Comparison of ENCODE assay signal across 30 cellular contexts in genomic region chrX:39157796-39158195, GRCh38.
DNase-seq lines count a peak whose midpoint lies in the region; ATAC-seq, FAIRE-seq and TF ChIP-seq lines count a peak whose summit lies in the region.
"Had no signal": no experiment of that assay in that cellular context is flagged by ENCODE, and none has a peak within 500 bp of the region (broad histone marks: within the 10 kb centered on the region; RNA-seq: fewer than 3 reads in every experiment).

No MANE protein-coding gene starts in this region.

- H4K20me1 ChIP-seq in HepG2 (ENCODE audit: insufficient read depth, low read length): no peaks in the 10 kb centered on the region

- no peak for TF ChIP-seq EP300 in HepG2 (IDR thresholded peaks at IDR 0.05; ENCODE audit: low read depth in 2 of 2, low read length in 2 of 2)
- no peak for TF ChIP-seq EP300 in HepG2 (CRISPR knock-in tag; IDR thresholded peaks at IDR 0.05; ENCODE audit: borderline replicate concordance)

- H3K4me1 Mint-ChIP-seq in HFFc6 (ENCODE audit: low read depth) (peaks cover 26% of the 10 kb centered on the region), brain (peaks cover 50% of the 10 kb centered on the region)
- H3K4me1 Mint-ChIP-seq: activated naive CD8-positive, alpha-beta T cell treated with anti-CD3 and anti-CD28 coated beads, Interleukin-2, amount 10 ng/mL, durations not matched to agents 7 days and 5 days; immature natural killer cell had no signal

- H3K4me2 ChIP-seq in mesendoderm (ENCODE audit: low read length) (no peak overlapping the region), HepG2 (ENCODE audit: low read depth, low read length) (no peak overlapping the region)

- H2BK5ac ChIP-seq in mesendoderm (ENCODE audit: low read length): no peak overlapping the region

- no peak overlapping the region for H3K4me3 ChIP-seq in mesendoderm (ENCODE audit: low read length)
- no peak overlapping the region for H3K4me3 ChIP-seq in HepG2 (replicated peaks in 1 of 3; ENCODE audit: insufficient read depth in 1 of 3, low read depth in 2 of 3, low read length in 3 of 3)
- H3K4me3 ChIP-seq: left ventricle myocardium inferior had no signal

- CTCF ChIA-PET in HepG2 (lab: Yijun Ruan, JAX; ENCODE audit: low intra/inter-chr PET ratio, low total read pairs): no interaction called here

- no peak for TF ChIP-seq RAD21 in HepG2 (CRISPR knock-in tag; IDR thresholded peaks at IDR 0.05)

- FAIRE-seq in HepG2 (lab: Jason Lieb, UNC): no peak
- FAIRE-seq: GM12892 had no signal

- H3K4me3 Mint-ChIP-seq in HFFc6 (no peak overlapping the region), brain (no peak overlapping the region)
- H3K4me3 Mint-ChIP-seq: activated CD4-positive, alpha-beta memory T cell treated with anti-CD3 and anti-CD28 coated beads for 36 hours; activated naive CD8-positive, alpha-beta T cell treated with anti-CD3 and anti-CD28 coated beads, Interleukin-2, amount 10 ng/mL, durations not matched to agents 7 days and 5 days; immature natural killer cell; mesothelial cell of epicardium; natural killer cell; stimulated activated memory B cell treated with anti-CD40 and anti-IgM and Interleukin-4, amounts not matched to agents 10 μg/mL and 1 μg/mL and 100 μg/mL, for 72 hours had no signal

- POLR2A ChIA-PET in HepG2 (lab: Yijun Ruan, JAX): no interaction called here

- intact Hi-C loops in HepG2 (cut with micrococcal nuclease; ENCODE audit: unreplicated experiment): no loop called here

- H2AK5ac ChIP-seq in mesendoderm (ENCODE audit: low read length): no peak overlapping the region

- H3K4me1 ChIP-seq in mesendoderm (ENCODE audit: control insufficient read depth, low read depth, low read length): no peaks in the 10 kb centered on the region
- H3K4me1 ChIP-seq in HepG2 (ENCODE audit: insufficient read depth, low read length): no peaks in the 10 kb centered on the region
- H3K4me1 ChIP-seq: left ventricle myocardium inferior had no signal

- no peak overlapping the region for H3K56ac ChIP-seq in mesendoderm (ENCODE audit: low read length)

- no peak overlapping the region for H4K5ac ChIP-seq in mesendoderm (ENCODE audit: low read length)

- no peaks in the 10 kb centered on the region for H3K9me3 ChIP-seq in HepG2 (ENCODE audit: low read length)
- H3K9me3 ChIP-seq: left ventricle myocardium inferior had no signal

- no peaks in the 10 kb centered on the region for H3K79me2 ChIP-seq in mesendoderm (ENCODE audit: control insufficient read depth, insufficient read depth, low read length)
- H3K79me2 ChIP-seq in HepG2 (ENCODE audit: insufficient read depth, low read length): no peaks in the 10 kb centered on the region

- no peak overlapping the region for H3K4ac ChIP-seq in mesendoderm (ENCODE audit: low read depth, low read length)

- H3K27me3 ChIP-seq in mesendoderm (ENCODE audit: insufficient read depth, low read length, poor library complexity): no peaks in the 10 kb centered on the region
- no peaks in the 10 kb centered on the region for H3K27me3 ChIP-seq in HepG2 (ENCODE audit: control insufficient read depth in 1 of 2, insufficient read depth in 2 of 2, low read length in 2 of 2)

- no CpG with 5 or more reads among the region's 6 CpGs for WGBS in mesendoderm (ENCODE audit: extremely low coverage, insufficient coverage, low lambda C conversion rate)
- 3% methylated on average over 5 of the region's 6 CpGs for WGBS in HepG2 (ENCODE audit: low lambda C conversion rate)

- no peak for ATAC-seq in HepG2
- ATAC-seq: HCT116; natural killer cell; Right ventricle myocardium inferior; stimulated activated memory B cell treated with anti-CD40 and anti-IgM and Interleukin-4, amounts not matched to agents 10 μg/mL and 1 μg/mL and 100 μg/mL, for 72 hours had no signal

- H2AFZ ChIP-seq in HepG2 (ENCODE audit: low read length): no peak overlapping the region

- no TSS peak for BruUV-seq in HepG2 (replicated peaks; lab: Mats Ljungman, UMichigan)

- H3K79me1 ChIP-seq in mesendoderm (ENCODE audit: low read length): no peaks in the 10 kb centered on the region

- H3K9ac ChIP-seq in mesendoderm (ENCODE audit: low read length) (no peak overlapping the region), HepG2 (ENCODE audit: insufficient read depth, low read depth, low read length) (no peak overlapping the region)

- H3K9me3 Mint-ChIP-seq in HFFc6 (no peaks in the 10 kb centered on the region), brain (peaks cover 0 to 2% (median 0%) of the 10 kb centered on the region in 5 experiments)
- H3K9me3 Mint-ChIP-seq: activated CD4-positive, alpha-beta memory T cell treated with anti-CD3 and anti-CD28 coated beads for 36 hours; activated naive CD8-positive, alpha-beta T cell treated with anti-CD3 and anti-CD28 coated beads, Interleukin-2, amount 10 ng/mL, durations not matched to agents 7 days and 5 days; immature natural killer cell; natural killer cell; stimulated activated memory B cell treated with anti-CD40 and anti-IgM and Interleukin-4, amounts not matched to agents 10 μg/mL and 1 μg/mL and 100 μg/mL, for 72 hours had no signal

- in situ Hi-C loops in HepG2 (cut with HindIII; ENCODE audit: extremely low pct_ligation_motif_present, low pct_unique_long_range_greater_than_20kb): no loop called here

- H3K27me3 Mint-ChIP-seq in HFFc6 (ENCODE audit: insufficient read depth) (peaks cover 9% of the 10 kb centered on the region), brain (peaks cover 11% of the 10 kb centered on the region)
- H3K27me3 Mint-ChIP-seq: activated CD4-positive, alpha-beta memory T cell treated with anti-CD3 and anti-CD28 coated beads for 36 hours had no signal

- DNase-seq in AG20443 (ENCODE audit: low spot score) (peak; percentile 15), HFFc6 (no peak), mesendoderm (no peak), RKO (ENCODE audit: low spot score) (no peak), GM20000 (ENCODE audit: low spot score) (no peak), HepG2 (ENCODE audit: low spot score) (no peak)
- DNase-seq: activated CD4-positive, alpha-beta memory T cell treated with anti-CD3 and anti-CD28 coated beads for 36 hours; activated CD4-positive, CD25-positive, alpha-beta regulatory T cell; activated effector memory CD4-positive, alpha-beta T cell treated with Interleukin-2 at 50 U/mL for 16 hours; activated naive CD8-positive, alpha-beta T cell treated with anti-CD3 and anti-CD28 coated beads, Interleukin-2, amount 10 ng/mL, durations not matched to agents 7 days and 5 days; Calu3; effector memory CD4-positive, alpha-beta T cell; erythroblast; foreskin melanocyte; hippocampal formation; immature natural killer cell; left ventricle myocardium inferior; MM.1S; natural killer cell; NCI-H1694 treated with DMSO at 0.1 percent for 48 hours; NCI-H526 treated with DMSO at 0.1 percent for 48 hours; stimulated activated CD4-positive, alpha-beta T cell treated with anti-CD3 and anti-CD28 coated beads, Interleukin-2, amount 100 ng/mL, for 48 hours; T1000 had no signal

- H3K36me3 ChIP-seq in mesendoderm (ENCODE audit: control insufficient read depth, insufficient read depth, low read length) (no peaks in the 10 kb centered on the region), HepG2 (replicated peaks in 1 of 2; ENCODE audit: control insufficient read depth in 1 of 2, insufficient read depth in 2 of 2, low read length in 2 of 2) (no peaks in the 10 kb centered on the region)
- H3K36me3 ChIP-seq: left ventricle myocardium inferior had no signal

- no peak overlapping the region for H2BK120ac ChIP-seq in mesendoderm (ENCODE audit: low read depth, low read length)

- no peak for TF ChIP-seq POLR2A in HepG2 (IDR thresholded peaks at IDR 0.05; ENCODE audit: insufficient read depth in 1 of 2, low read depth in 2 of 2, low read length in 2 of 2)

- no peaks in the 10 kb centered on the region for H3K36me3 Mint-ChIP-seq in HFFc6 (ENCODE audit: low read depth)
- no peaks in the 10 kb centered on the region for H3K36me3 Mint-ChIP-seq in brain
- H3K36me3 Mint-ChIP-seq: activated CD4-positive, alpha-beta memory T cell treated with anti-CD3 and anti-CD28 coated beads for 36 hours; activated naive CD8-positive, alpha-beta T cell treated with anti-CD3 and anti-CD28 coated beads, Interleukin-2, amount 10 ng/mL, durations not matched to agents 7 days and 5 days; immature natural killer cell; mesothelial cell of epicardium; natural killer cell; stimulated activated memory B cell treated with anti-CD40 and anti-IgM and Interleukin-4, amounts not matched to agents 10 μg/mL and 1 μg/mL and 100 μg/mL, for 72 hours had no signal

- H3K27ac ChIP-seq in mesendoderm (ENCODE audit: low read depth, low read length) (no peak overlapping the region), HepG2 (ENCODE audit: extremely low read length, insufficient read depth, low read length) (no peak overlapping the region)
- H3K27ac ChIP-seq: C4-2B, left ventricle myocardium inferior had no signal

- no peak overlapping the region for H3K23ac ChIP-seq in mesendoderm (ENCODE audit: low read length)

- H2BK15ac ChIP-seq in mesendoderm (replicated peaks; ENCODE audit: low read depth): no peak overlapping the region

- no peak overlapping the region for H4K8ac ChIP-seq in mesendoderm (ENCODE audit: low read depth, low read length)

- H3K18ac ChIP-seq in mesendoderm (ENCODE audit: low read length): peak overlapping the region; percentile 51

- TF ChIP-seq CTCF in HFFc6 (IDR thresholded peaks at IDR 0.05) (no peak), brain (conservative IDR thresholded peaks at IDR 0.05) (no peak), GM20000 (IDR thresholded peaks at IDR 0.05; ENCODE audit: extremely low read depth, missing control alignments) (no peak), HepG2 (CRISPR knock-in tag; IDR thresholded peaks at IDR 0.05) (no peak)

- H3K27ac Mint-ChIP-seq in HFFc6: peak overlapping the region; percentile 37; the same call in 1 of the 2 replicates
- H3K27ac Mint-ChIP-seq in brain: peak overlapping the region in 3 of 5 experiments; percentile 14 to 93 (median 69)
- H3K27ac Mint-ChIP-seq: activated CD4-positive, alpha-beta memory T cell treated with anti-CD3 and anti-CD28 coated beads for 36 hours; activated naive CD8-positive, alpha-beta T cell treated with anti-CD3 and anti-CD28 coated beads, Interleukin-2, amount 10 ng/mL, durations not matched to agents 7 days and 5 days; immature natural killer cell; mesothelial cell of epicardium; natural killer cell; stimulated activated memory B cell treated with anti-CD40 and anti-IgM and Interleukin-4, amounts not matched to agents 10 μg/mL and 1 μg/mL and 100 μg/mL, for 72 hours had no signal
